ENCODE assay signal across 10 cellular contexts in the genomic region with DNA sequence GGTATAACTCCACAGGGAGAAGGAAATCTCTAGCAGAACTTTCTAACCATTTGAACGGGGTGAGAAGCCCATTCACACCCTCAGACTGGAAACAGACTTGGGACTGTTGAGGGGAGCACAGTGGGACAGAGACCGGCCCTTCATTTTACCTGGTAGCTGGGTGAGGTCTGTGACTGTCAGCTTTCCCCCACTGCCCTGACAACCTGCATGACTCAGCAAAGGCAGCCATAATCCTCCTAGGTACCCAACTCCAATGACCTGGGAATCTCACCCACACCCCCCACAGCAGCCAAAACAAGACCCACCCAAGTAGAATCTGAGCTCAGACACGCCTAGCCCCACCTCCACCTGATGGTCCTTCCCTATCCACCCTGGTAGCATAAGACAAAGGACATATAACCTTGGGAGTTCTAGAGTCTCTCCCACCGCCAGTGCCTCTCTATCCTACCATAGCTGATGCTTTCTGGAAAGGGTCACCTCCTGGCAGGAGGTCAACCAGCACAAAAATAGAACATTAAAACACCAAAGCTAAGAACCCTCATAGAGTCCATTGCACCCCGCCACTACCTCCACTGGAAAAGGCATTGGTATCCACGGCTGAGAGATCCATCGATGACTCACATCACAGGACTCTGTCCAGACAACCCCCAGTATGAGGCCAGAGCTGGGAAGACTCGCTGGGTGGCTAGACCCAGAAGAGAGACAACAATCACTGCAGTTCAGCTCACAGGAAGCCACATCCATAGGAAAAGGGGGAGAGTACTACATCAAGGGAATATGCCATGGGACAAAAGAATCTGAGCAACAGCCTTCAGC. TPM values are rescaled to one million over a fixed set of nuclear protein-coding genes. Genes with fewer than 3 reads are reported as not detected.
DNase-seq lines count a peak whose midpoint lies in the region; ATAC-seq lines count a peak whose summit lies in the region.
"Had no signal": no experiment of that assay in that cellular context is flagged by ENCODE, and none has a peak within 500 bp of the region (broad histone marks: within the 10 kb centered on the region; RNA-seq: fewer than 3 reads in every experiment).

No MANE protein-coding gene starts in this region.

- H2BK120ac ChIP-seq in trophoblast cell (ENCODE audit: insufficient read depth, low read length, poor library complexity), result peak overlapping the region; percentile 19

- peaks cover 4% of the 10 kb centered on the region for H3K4me1 Mint-ChIP-seq in activated CD4-positive, alpha-beta T cell treated with anti-CD3 and anti-CD28 coated beads, Interleukin-2, amount 10 ng/mL, durations not matched to agents 24 days and 14 days

- intact Hi-C loops in activated CD4-positive, alpha-beta T cell treated with anti-CD3 and anti-CD28 coated beads, Interleukin-2, amount 10 ng/mL, durations not matched to agents 24 days and 14 days (cut with micrococcal nuclease), result no loop called here

- peaks cover 12% of the 10 kb centered on the region for H3K9me3 Mint-ChIP-seq in activated CD4-positive, alpha-beta T cell treated with anti-CD3 and anti-CD28 coated beads, Interleukin-2, amount 10 ng/mL, durations not matched to agents 24 days and 14 days

- ATAC-seq in esophagus mucosa (peak; percentile 57), left lobe of liver (no peak)

- H3K9me3 ChIP-seq in SJSA1 (replicated peaks) (no peaks in the 10 kb centered on the region), trophoblast cell (ENCODE audit: insufficient read depth, low read depth, low read length) (no peaks in the 10 kb centered on the region)

- H3K9ac ChIP-seq in trophoblast cell (ENCODE audit: low read length), result no peak overlapping the region

- no peak overlapping the region for H2BK5ac ChIP-seq in trophoblast cell (ENCODE audit: low read depth, low read length, poor library complexity)

- peaks cover 61% of the 10 kb centered on the region for H3K36me3 Mint-ChIP-seq in activated CD4-positive, alpha-beta T cell treated with anti-CD3 and anti-CD28 coated beads, Interleukin-2, amount 10 ng/mL, durations not matched to agents 24 days and 14 days (ENCODE audit: low read depth)

- no peak overlapping the region for H3K4me3 ChIP-seq in SJSA1
- H3K4me3 ChIP-seq in trophoblast cell (ENCODE audit: low read depth, low read length), result no peak overlapping the region
- H3K4me3 ChIP-seq: lung had no signal

- H4K91ac ChIP-seq in trophoblast cell (ENCODE audit: low read depth, low read length), result peak overlapping the region; percentile 30

- H3K36me3 ChIP-seq in SJSA1 (peaks cover 3% of the 10 kb centered on the region; the same call in 1 of the 2 replicates), trophoblast cell (ENCODE audit: control insufficient read depth in 1 of 2, insufficient read depth in 2 of 2, low read length in 2 of 2) (peaks cover 0 to 4% of the 10 kb centered on the region in 2 experiments)

- H4K8ac ChIP-seq in trophoblast cell (ENCODE audit: low read depth, low read length), result no peak overlapping the region

- H3K4me2 ChIP-seq in trophoblast cell (ENCODE audit: low read length), result peak overlapping the region; percentile 9

- no CpG with 5 or more reads among the region's 8 CpGs for WGBS in trophoblast cell (ENCODE audit: extremely low coverage, insufficient coverage, insufficient read length)

- H3K79me1 ChIP-seq in trophoblast cell (ENCODE audit: low read length), result peaks cover 4% of the 10 kb centered on the region

- H3K4ac ChIP-seq in trophoblast cell (ENCODE audit: low read depth, low read length), result no peak overlapping the region

- no peak for DNase-seq in activated CD4-positive, alpha-beta T cell treated with anti-CD3 and anti-CD28 coated beads, Interleukin-2, amount 10 ng/mL, durations not matched to agents 24 days and 14 days
- DNase-seq in activated CD4-positive, alpha-beta T cell treated with anti-CD3 and anti-CD28 coated beads, Interleukin-2, amount 50 U/mL, for 4 hours, result no peak
- DNase-seq in SJSA1 (ENCODE audit: low read depth in 1 of 2, low spot score in 2 of 2) (peak; percentile 66 to 77), trophoblast cell (peak; percentile 35 to 63), T-helper 2 cell (no peak), left lobe of liver (ENCODE audit: low spot score) (no peak), SKM-1 (lab: John Stamatoyannopoulos, UW; ENCODE audit: unreplicated experiment) (no peak)
- DNase-seq: NCI-H1417 treated with DMSO at 0.1 percent for 48 hours had no signal

- H3K27ac ChIP-seq in SJSA1, result peak overlapping the region; percentile 53
- H3K27ac ChIP-seq in trophoblast cell (ENCODE audit: low read depth, low read length), result no peak overlapping the region

- no peaks in the 10 kb centered on the region for H3K79me2 ChIP-seq in trophoblast cell (ENCODE audit: control insufficient read depth, insufficient read depth, low read length, poor library complexity)

- H3K27ac Mint-ChIP-seq in activated CD4-positive, alpha-beta T cell treated with anti-CD3 and anti-CD28 coated beads, Interleukin-2, amount 10 ng/mL, durations not matched to agents 24 days and 14 days, result peak overlapping the region; percentile 19

- H2AK5ac ChIP-seq in trophoblast cell (ENCODE audit: low read length), result no peak overlapping the region

- no peaks in the 10 kb centered on the region for H3K27me3 Mint-ChIP-seq in activated CD4-positive, alpha-beta T cell treated with anti-CD3 and anti-CD28 coated beads, Interleukin-2, amount 10 ng/mL, durations not matched to agents 24 days and 14 days

- H2AFZ ChIP-seq in trophoblast cell (ENCODE audit: insufficient read depth, low read length, poor library complexity), result no peak overlapping the region

- peak overlapping the region; percentile 51 for H2BK12ac ChIP-seq in trophoblast cell (ENCODE audit: low read length)

- H3K4me3 Mint-ChIP-seq in activated CD4-positive, alpha-beta T cell treated with anti-CD3 and anti-CD28 coated beads, Interleukin-2, amount 10 ng/mL, durations not matched to agents 24 days and 14 days, result no peak overlapping the region

- H3K18ac ChIP-seq in trophoblast cell (ENCODE audit: low read length), result no peak overlapping the region

- no peak overlapping the region for H3K23ac ChIP-seq in trophoblast cell (ENCODE audit: low read length)

- no peak overlapping the region for H3K14ac ChIP-seq in trophoblast cell (ENCODE audit: low read length)

- no peak overlapping the region for H4K12ac ChIP-seq in trophoblast cell (ENCODE audit: low read depth, low read length)

- peaks cover 15% of the 10 kb centered on the region for H3K4me1 ChIP-seq in SJSA1 (replicated peaks)
- H3K4me1 ChIP-seq in trophoblast cell (ENCODE audit: control insufficient read depth in 1 of 2, insufficient read depth in 2 of 2, low read length in 2 of 2), result peaks cover 11% of the 10 kb centered on the region in 2 experiments

- H3K27me3 ChIP-seq in SJSA1 (replicated peaks) (no peaks in the 10 kb centered on the region), trophoblast cell (ENCODE audit: insufficient read depth, low read length) (no peaks in the 10 kb centered on the region)

RNA-seq across cellular contexts. Expression of gene SENP7, which starts 28.0 kb away (rescaled TPM):
- total RNA-seq in activated CD4-positive, alpha-beta T cell treated with anti-CD3 and anti-CD28 coated beads, Interleukin-2, amount 10 ng/mL, durations not matched to agents 24 days and 14 days, result 8.1 and 9.5 TPM in 2 replicates
- 4.6 and 15.9 TPM in 2 replicates for total RNA-seq in SJSA1 (2014; rRNA removed; shearing (Covaris generic))
- 7.4 TPM for total RNA-seq in esophagus mucosa
- polyA plus RNA-seq in trophoblast cell (2013), result 11.0 and 11.4 TPM in 2 replicates
- total RNA-seq in left lobe of liver, result 3.6 TPM

Comparison
In these comparisons a context has a peak if more than half of its experiments do, and no peak if none do; other contexts are left out.
1. DNase-seq: peak in SJSA1 (2 of 2) and trophoblast cell (2 of 2); none in activated CD4-positive, alpha-beta T cell treated with anti-CD3 and anti-CD28 coated beads, Interleukin-2, amount 10 ng/mL, durations not matched to agents 24 days and 14 days (single experiment), activated CD4-positive, alpha-beta T cell treated with anti-CD3 and anti-CD28 coated beads, Interleukin-2, amount 50 U/mL, for 4 hours (0 of 2), T-helper 2 cell (0 of 5), left lobe of liver (single experiment) and SKM-1 (single experiment).